Comparison of ENCODE assay signal across 8 cellular contexts in genomic region chr4:186144180-186144579, GRCh38. TPM values are rescaled to one million over a fixed set of nuclear protein-coding genes. Genes with fewer than 3 reads are reported as not detected.
DNase-seq lines count a peak whose midpoint lies in the region; ATAC-seq, FAIRE-seq and TF ChIP-seq lines count a peak whose summit lies in the region.

No MANE protein-coding gene starts in this region.

- peak; percentile 23 for ATAC-seq in HG02623 (IDR thresholded peaks at IDR 0.05; ENCODE audit: unreplicated experiment)
- peak; percentile 66 for ATAC-seq in mucosa of descending colon

- no peak overlapping the region for H3K9ac ChIP-seq in endothelial cell of umbilical vein (replicated peaks; ENCODE audit: extremely low read depth, insufficient read depth, low read length)

- no peak overlapping the region for H3K27ac Mint-ChIP-seq in activated naive CD4-positive, alpha-beta T cell treated with anti-CD3 and anti-CD28 coated beads, Interleukin-2, amount 50 U/mL, for 24 hours

- TF ChIP-seq POLR2A in endothelial cell of umbilical vein (IDR thresholded peaks at IDR 0.05; ENCODE audit: low read depth, low read length), result no peak

- H3K27me3 ChIP-seq in SJCRH30 (no peaks in the 10 kb centered on the region), endothelial cell of umbilical vein (ENCODE audit: control insufficient read depth in 2 of 2, insufficient read depth in 2 of 2, low read length in 2 of 2) (peaks cover 14 to 22% of the 10 kb centered on the region in 2 experiments)

- H3K9me1 ChIP-seq in endothelial cell of umbilical vein (replicated peaks; ENCODE audit: control insufficient read depth, extremely low read depth, insufficient read depth, low read length), result no peaks in the 10 kb centered on the region

- H3K79me2 ChIP-seq in endothelial cell of umbilical vein (ENCODE audit: control insufficient read depth, insufficient read depth, low read length), result no peaks in the 10 kb centered on the region

- dilution Hi-C loops in endothelial cell of umbilical vein (cut with MboI; ENCODE audit: extremely low pct_ligation_motif_present, low sequenced_read_pairs), result no loop called here

- peaks cover 16% of the 10 kb centered on the region for H3K4me1 Mint-ChIP-seq in activated naive CD4-positive, alpha-beta T cell treated with anti-CD3 and anti-CD28 coated beads, Interleukin-2, amount 50 U/mL, for 24 hours

- FAIRE-seq in endothelial cell of umbilical vein (lab: Jason Lieb, UNC) (no peak), urothelium cell line (lab: Jason Lieb, UNC) (no peak)

- H3K27ac ChIP-seq in SJCRH30 (no peak overlapping the region), endothelial cell of umbilical vein (ENCODE audit: insufficient read depth, low read depth, low read length) (no peak overlapping the region)

- H3K36me3 Mint-ChIP-seq in activated naive CD4-positive, alpha-beta T cell treated with anti-CD3 and anti-CD28 coated beads, Interleukin-2, amount 50 U/mL, for 24 hours, result no peaks in the 10 kb centered on the region

- H3K4me1 ChIP-seq in SJCRH30, result no peaks in the 10 kb centered on the region
- H3K4me1 ChIP-seq in endothelial cell of umbilical vein (ENCODE audit: control insufficient read depth, extremely low read depth, insufficient read depth, low read length), result peaks cover 10% of the 10 kb centered on the region
- H3K4me1 ChIP-seq in mucosa of descending colon (ENCODE audit: low read depth), result peaks cover 12% of the 10 kb centered on the region

- H3K4me2 ChIP-seq in endothelial cell of umbilical vein (ENCODE audit: insufficient read depth, low read length), result peak overlapping the region; percentile 75

- POLR2A ChIA-PET in endothelial cell of umbilical vein (lab: Charles Lee), result no interaction called here

- no TSS peak for BruUV-seq in endothelial cell of umbilical vein (replicated peaks; lab: Mats Ljungman, UMichigan)

- H2AFZ ChIP-seq in endothelial cell of umbilical vein (ENCODE audit: low read depth, low read length), result peak overlapping the region; percentile 30

- peak overlapping the region; percentile 71 for H3K4me3 Mint-ChIP-seq in activated naive CD4-positive, alpha-beta T cell treated with anti-CD3 and anti-CD28 coated beads, Interleukin-2, amount 50 U/mL, for 24 hours

- H3K9me3 Mint-ChIP-seq in activated naive CD4-positive, alpha-beta T cell treated with anti-CD3 and anti-CD28 coated beads, Interleukin-2, amount 50 U/mL, for 24 hours, result no peaks in the 10 kb centered on the region

- TF ChIP-seq CTCF in endothelial cell of umbilical vein (IDR thresholded peaks at IDR 0.05; ENCODE audit: extremely low read depth in 1 of 2, insufficient read depth in 1 of 2, low read depth in 1 of 2, low read length in 2 of 2), result peak in 1 of 2 donors; percentile 3
- no peak for TF ChIP-seq CTCF in mucosa of descending colon (IDR thresholded peaks at IDR 0.05)

- CTCF ChIA-PET in endothelial cell of umbilical vein (lab: Charles Lee), result no interaction called here

- H4K20me1 ChIP-seq in endothelial cell of umbilical vein (replicated peaks; ENCODE audit: control insufficient read depth, extremely low read depth, insufficient read depth, low read length), result no peaks in the 10 kb centered on the region

- H3K36me3 ChIP-seq in SJCRH30 (no peaks in the 10 kb centered on the region), endothelial cell of umbilical vein (ENCODE audit: control insufficient read depth in 2 of 2, extremely low read depth in 1 of 2, insufficient read depth in 2 of 2, low read length in 2 of 2) (no peaks in the 10 kb centered on the region), mucosa of descending colon (ENCODE audit: low read depth) (no peaks in the 10 kb centered on the region)

- intact Hi-C loops in endothelial cell of umbilical vein (cut with micrococcal nuclease) (loop anchor here (2.0 kb wide), 1 partner anchor 47 kb away; the partner anchor contains the start of gene CYP4V2), mucosa of descending colon (cut with DNase I, micrococcal nuclease) (no loop called here)

- H3K4me3 ChIP-seq in SJCRH30, result peak overlapping the region; percentile 55
- H3K4me3 ChIP-seq in endothelial cell of umbilical vein (replicated peaks in 1 of 3; ENCODE audit: insufficient read depth in 1 of 3, low read depth in 1 of 3, low read length in 3 of 3), result peak overlapping the region; percentile 7 to 36 (median 31)
- no peak overlapping the region for H3K4me3 ChIP-seq in mucosa of descending colon

- no peak for DNase-seq in activated naive CD4-positive, alpha-beta T cell treated with Interleukin-2 at 50 U/mL for 16 hours
- DNase-seq in SJCRH30 (peak; percentile 30 to 49), endothelial cell of umbilical vein (ENCODE audit: low read depth, low spot score) (peak; percentile 11), mucosa of descending colon (peak in 2 of 3 donors; percentile 30 to 39), urothelium cell line (ENCODE audit: low spot score) (peak; percentile 42), UCSD-AML1 (lab: John Stamatoyannopoulos, UW; ENCODE audit: unreplicated experiment) (no peak)

- peaks cover 25% of the 10 kb centered on the region for H3K27me3 Mint-ChIP-seq in activated naive CD4-positive, alpha-beta T cell treated with anti-CD3 and anti-CD28 coated beads, Interleukin-2, amount 50 U/mL, for 24 hours

- no peaks in the 10 kb centered on the region for H3K9me3 ChIP-seq in SJCRH30 (replicated peaks)
- no peaks in the 10 kb centered on the region for H3K9me3 ChIP-seq in endothelial cell of umbilical vein (replicated peaks; ENCODE audit: control insufficient read depth, insufficient read depth, low read length)
- H3K9me3 ChIP-seq in mucosa of descending colon, result no peaks in the 10 kb centered on the region

TF ChIP-seq in endothelial cell of umbilical vein, 7 proteins besides CTCF, POLR2A, EP300 and RAD21:
- TF ChIP-seq JUN (IDR thresholded peaks at IDR 0.05; ENCODE audit: borderline replicate concordance, insufficient read depth, insufficient read length, low read depth) (no peak), POLR2AphosphoS5 (IDR thresholded peaks at IDR 0.05; ENCODE audit: insufficient read depth, low read depth, low read length) (no peak), FOS (IDR thresholded peaks at IDR 0.05; ENCODE audit: borderline replicate concordance, insufficient read depth, low read length) (no peak), MYC (IDR thresholded peaks at IDR 0.05; ENCODE audit: low read depth, low read length) (no peak), EZH2 (IDR thresholded peaks at IDR 0.05; ENCODE audit: borderline replicate concordance, low read depth, low read length, severe bottlenecking) (no peak), MAX (IDR thresholded peaks at IDR 0.05; ENCODE audit: insufficient read depth, insufficient read length) (no peak), GATA2 (IDR thresholded peaks at IDR 0.05; ENCODE audit: insufficient read depth, insufficient read length, low read depth, low read length) (no peak)

RNA-seq across cellular contexts. Expression of gene FAM149A, which starts 39.7 kb away (rescaled TPM):
- total RNA-seq in SJCRH30 (2014; rRNA removed; shearing (Covaris generic)), result 0.13 and 0.53 TPM in 2 replicates
- 0.20 and 0.51 TPM in 2 replicates for total RNA-seq in endothelial cell of umbilical vein
- 0.08 TPM in 2 replicates for polyA plus RNA-seq in endothelial cell of umbilical vein
- 0.03 and 0.09 TPM in 2 replicates for polyA plus RNA-seq in endothelial cell of umbilical vein (2011; cell fraction: cytosol; rRNA removed)
- 0.10 and 0.13 TPM in 2 replicates for polyA plus RNA-seq in endothelial cell of umbilical vein (2011; cell fraction: nucleus; rRNA removed)
- not detected in 2 replicates for polyA plus RNA-seq in endothelial cell of umbilical vein (2012)
- not detected in 2 replicates for polyA minus RNA-seq in endothelial cell of umbilical vein
- not detected for polyA minus RNA-seq in endothelial cell of umbilical vein (2011; cell fraction: cytosol; rRNA and poly(A)+ RNA removed)
- polyA minus RNA-seq in endothelial cell of umbilical vein (2011; cell fraction: nucleus; rRNA and poly(A)+ RNA removed), result not detected in 2 replicates
- total RNA-seq in mucosa of descending colon, result 10 to 100 TPM; 13.6 to 18.4 (median 16.3) TPM

RNA-seq across cellular contexts. Expression of gene CYP4V2, which starts 47.2 kb away (rescaled TPM):
- total RNA-seq in SJCRH30 (2014; rRNA removed; shearing (Covaris generic)), result 4.3 and 4.6 TPM in 2 replicates
- total RNA-seq in endothelial cell of umbilical vein (1.7 and 3.1 TPM in 2 replicates), mucosa of descending colon (10 to 100 TPM; 38.4 to 50.8 (median 49.2) TPM)
- polyA plus RNA-seq in endothelial cell of umbilical vein, result 0.25 and 0.28 TPM in 2 replicates
- 0.37 and 0.52 TPM in 2 replicates for polyA plus RNA-seq in endothelial cell of umbilical vein (2011; cell fraction: cytosol; rRNA removed)
- 0.20 and 0.50 TPM in 2 replicates for polyA plus RNA-seq in endothelial cell of umbilical vein (2011; cell fraction: nucleus; rRNA removed)
- 0.23 TPM in 1 of 2 replicates, not detected in the other for polyA plus RNA-seq in endothelial cell of umbilical vein (2012)
- polyA minus RNA-seq in endothelial cell of umbilical vein, result 0.51 and 0.66 TPM in 2 replicates
- polyA minus RNA-seq in endothelial cell of umbilical vein (2011; cell fraction: cytosol; rRNA and poly(A)+ RNA removed), result 1.4 TPM
- 0.19 and 0.34 TPM in 2 replicates for polyA minus RNA-seq in endothelial cell of umbilical vein (2011; cell fraction: nucleus; rRNA and poly(A)+ RNA removed)

Comparison
In these comparisons a context has a peak if more than half of its experiments do, and no peak if none do; other contexts are left out.
1. DNase-seq: peak in SJCRH30 (2 of 2), endothelial cell of umbilical vein (single experiment), mucosa of descending colon (2 of 3) and urothelium cell line (single experiment); none in activated naive CD4-positive, alpha-beta T cell treated with Interleukin-2 at 50 U/mL for 16 hours (single experiment) and UCSD-AML1 (single experiment).